In genomic region chr5:179732918-179733763, GRCh38 we compare ENCODE assay signal across 8 cellular contexts. TPM values are rescaled to one million over a fixed set of nuclear protein-coding genes. Genes with fewer than 3 reads are reported as not detected.
DNase-seq lines count a peak whose midpoint lies in the region; ATAC-seq and TF ChIP-seq lines count a peak whose summit lies in the region.

No MANE protein-coding gene starts in this region.

- H3K4me3 ChIP-seq in ACC112 (ENCODE audit: low read depth, low read length) (peak overlapping the region; percentile 87), NT2/D1 (ENCODE audit: insufficient read length, low read depth) (peak overlapping the region; percentile 89), heart left ventricle (peak overlapping the region; percentile 53 to 95 (median 81)), trophoblast cell (ENCODE audit: low read depth, low read length) (peak overlapping the region; percentile 99)

- TF ChIP-seq POLR2A in heart left ventricle (IDR thresholded peaks at IDR 0.05): no peak

- WGBS in heart left ventricle, 4 donors: 0 to 1% (median 0%) methylated on average over 39 to 101 of the region's 101 CpGs
- WGBS in trophoblast cell (ENCODE audit: extremely low coverage, insufficient coverage, insufficient read length): no CpG with 5 or more reads among the region's 101 CpGs

- H3K36me3 ChIP-seq in ACC112 (ENCODE audit: insufficient read depth, low read length) (peaks cover 13% of the 10 kb centered on the region), NT2/D1 (ENCODE audit: insufficient read depth, insufficient read length, low read length) (peaks cover 47% of the 10 kb centered on the region), heart left ventricle (peaks cover 0 to 48% (median 36%) of the 10 kb centered on the region in 9 donors), trophoblast cell (ENCODE audit: control insufficient read depth in 1 of 2, insufficient read depth in 2 of 2, low read length in 2 of 2) (peaks cover 8 to 10% of the 10 kb centered on the region in 2 experiments)

- H3K9me3 ChIP-seq in NT2/D1 (ENCODE audit: insufficient read depth, low read length) (no peaks in the 10 kb centered on the region), heart left ventricle (no peaks in the 10 kb centered on the region), trophoblast cell (ENCODE audit: insufficient read depth, low read depth, low read length) (no peaks in the 10 kb centered on the region)

- peak overlapping the region; percentile 98 for H4K12ac ChIP-seq in trophoblast cell (ENCODE audit: low read depth, low read length)

- intact Hi-C loops in heart left ventricle (cut with DNase I): loop anchor here in 3 of 10 donors (1.0 to 5.0 kb wide), 5 partner anchors 34 to 111 kb away; partner anchors contain the start of genes CANX (in 3 of the 3) and HNRNPH1 (in 1 of the 3)

- H3K79me2 ChIP-seq in ACC112 (ENCODE audit: control insufficient read depth, insufficient read depth, low read length, unreplicated experiment): peaks cover 54% of the 10 kb centered on the region
- peaks cover 21% of the 10 kb centered on the region for H3K79me2 ChIP-seq in trophoblast cell (ENCODE audit: control insufficient read depth, insufficient read depth, low read length, poor library complexity)

- peak overlapping the region; percentile 99 for H3K14ac ChIP-seq in trophoblast cell (ENCODE audit: low read length)

- H3K23ac ChIP-seq in trophoblast cell (ENCODE audit: low read length): no peak overlapping the region

- peaks cover 10% of the 10 kb centered on the region for H3K36me3 Mint-ChIP-seq in activated naive CD8-positive, alpha-beta T cell

- H3K27me3 Mint-ChIP-seq in activated naive CD8-positive, alpha-beta T cell: no peaks in the 10 kb centered on the region

- peaks cover 8% of the 10 kb centered on the region for H3K79me1 ChIP-seq in trophoblast cell (ENCODE audit: low read length)

- peak overlapping the region; percentile 57 for H3K4ac ChIP-seq in trophoblast cell (ENCODE audit: low read depth, low read length)

- no peak for TF ChIP-seq CTCF in heart left ventricle (IDR thresholded peaks at IDR 0.05)

- peak overlapping the region; percentile 53 for H3K4me2 ChIP-seq in trophoblast cell (ENCODE audit: low read length)

- no peaks in the 10 kb centered on the region for H3K27me3 ChIP-seq in ACC112 (ENCODE audit: insufficient read depth, low read length)
- H3K27me3 ChIP-seq in NT2/D1 (ENCODE audit: insufficient read depth, insufficient read length): no peaks in the 10 kb centered on the region
- no peaks in the 10 kb centered on the region for H3K27me3 ChIP-seq in heart left ventricle
- no peaks in the 10 kb centered on the region for H3K27me3 ChIP-seq in trophoblast cell (ENCODE audit: insufficient read depth, low read length)

- ATAC-seq in GM18498 (IDR thresholded peaks at IDR 0.05; ENCODE audit: unreplicated experiment) (peak; percentile 40), HG02938 (IDR thresholded peaks at IDR 0.05; ENCODE audit: unreplicated experiment) (peak; percentile 24), heart left ventricle (peak in 2 of 4 donors; percentile 64 to 69)

- peak overlapping the region; percentile 96 for H3K27ac Mint-ChIP-seq in activated naive CD8-positive, alpha-beta T cell

- H3K4me1 ChIP-seq in ACC112 (ENCODE audit: control insufficient read depth, insufficient read depth, low read length, unreplicated experiment) (peaks cover 24% of the 10 kb centered on the region), NT2/D1 (ENCODE audit: insufficient read depth, insufficient read length) (no peaks in the 10 kb centered on the region), heart left ventricle (peaks cover 3 to 68% (median 44%) of the 10 kb centered on the region in 12 donors), trophoblast cell (ENCODE audit: control insufficient read depth in 1 of 2, insufficient read depth in 2 of 2, low read length in 2 of 2) (no peaks in the 10 kb centered on the region)

- peak overlapping the region; percentile 80 for H2BK120ac ChIP-seq in trophoblast cell (ENCODE audit: insufficient read depth, low read length, poor library complexity)

- H3K27ac ChIP-seq in ACC112 (ENCODE audit: low read depth, low read length) (peak overlapping the region; percentile 80), heart left ventricle (peak overlapping the region; percentile 77 to 97 (median 94)), trophoblast cell (ENCODE audit: low read depth, low read length) (peak overlapping the region; percentile 86)

- H3K4me1 Mint-ChIP-seq in activated naive CD8-positive, alpha-beta T cell (ENCODE audit: low read depth): peaks cover 51% of the 10 kb centered on the region

- H2AK5ac ChIP-seq in trophoblast cell (ENCODE audit: low read length): peak overlapping the region; percentile 99

- peak overlapping the region; percentile 84 for H2AFZ ChIP-seq in ACC112 (ENCODE audit: low read length, unreplicated experiment)
- H2AFZ ChIP-seq in trophoblast cell (ENCODE audit: insufficient read depth, low read length, poor library complexity): peak overlapping the region; percentile 86

- no peaks in the 10 kb centered on the region for H3K9me3 Mint-ChIP-seq in activated naive CD8-positive, alpha-beta T cell (ENCODE audit: low read depth)

- H3K4me3 Mint-ChIP-seq in activated naive CD8-positive, alpha-beta T cell: peak overlapping the region; percentile 95

- H3K9ac ChIP-seq in NT2/D1 (ENCODE audit: insufficient read length, low read depth) (peak overlapping the region; percentile 97), trophoblast cell (ENCODE audit: low read length) (peak overlapping the region; percentile 95)

- H2BK12ac ChIP-seq in trophoblast cell (ENCODE audit: low read length): peak overlapping the region; percentile 54

- H4K8ac ChIP-seq in trophoblast cell (ENCODE audit: low read depth, low read length): peak overlapping the region; percentile 90

- peak overlapping the region; percentile 71 for H4K91ac ChIP-seq in trophoblast cell (ENCODE audit: low read depth, low read length)

- peak overlapping the region; percentile 78 for H2BK5ac ChIP-seq in trophoblast cell (ENCODE audit: low read depth, low read length, poor library complexity)

- DNase-seq in NT2/D1 (ENCODE audit: low read depth, low spot score) (peak; percentile 15), heart left ventricle (peak; percentile 30 to 73 (median 39)), trophoblast cell (peak; percentile 14 to 51), NOMO-1 treated with dmso at 0.1 percent for 144 hours (lab: John Stamatoyannopoulos, UW; ENCODE audit: unreplicated experiment) (no peak)

- peak overlapping the region; percentile 97 for H3K18ac ChIP-seq in trophoblast cell (ENCODE audit: low read length)

RNA-seq across cellular contexts. Expression of gene MAML1, which starts 0.5 kb away (rescaled TPM):
- 10 to 100 TPM in 8 of 9 donors, 1 to 10 TPM in 1; 9.5 to 18.0 (median 11.9) TPM for total RNA-seq in heart left ventricle
- polyA plus RNA-seq in heart left ventricle: 1 to 10 TPM; 6.9 to 9.0 TPM
- polyA plus RNA-seq in trophoblast cell (2013): 26.2 and 29.3 TPM in 2 replicates

RNA-seq across cellular contexts. Expression of gene CANX, which starts 34.4 kb away (rescaled TPM):
- total RNA-seq in heart left ventricle: 100 to 1,000 TPM; 255 to 699 (median 500) TPM
- polyA plus RNA-seq in heart left ventricle: 100 to 1,000 TPM in 1 of 2 donors, 10 to 100 TPM in 1; 81.6 to 350 TPM
- polyA plus RNA-seq in trophoblast cell (2013): 638 and 653 TPM in 2 replicates

RNA-seq across cellular contexts. Expression of gene CBY3, which starts 52.3 kb away (rescaled TPM):
- not detected for total RNA-seq in heart left ventricle
- polyA plus RNA-seq in heart left ventricle: not detected
- polyA plus RNA-seq in trophoblast cell (2013): not detected in 2 replicates
